In genomic region chr4:119030536-119030890, GRCh38 we compare ENCODE assay signal across 19 cellular contexts.
A peak's percentile ranks its signal among the peaks of the same experiment; 100 is the strongest.
DNase-seq lines count a peak whose midpoint lies in the region; ATAC-seq lines count a peak whose summit lies in the region.
"Had no signal": no experiment of that assay in that cellular context is flagged by ENCODE, and none has a peak within 500 bp of the region (broad histone marks: within the 10 kb centered on the region; RNA-seq: fewer than 3 reads in every experiment).

No MANE protein-coding gene starts in this region.

- no peak overlapping the region for H4K91ac ChIP-seq in neuronal stem cell (ENCODE audit: low read depth, low read length, poor library complexity)

- H3K4ac ChIP-seq in neuronal stem cell (ENCODE audit: low read length) = no peak overlapping the region

- no peak overlapping the region for H3K14ac ChIP-seq in neuronal stem cell (ENCODE audit: low read length)

- peak overlapping the region; percentile 42 for H2BK5ac ChIP-seq in neuronal stem cell (ENCODE audit: low read length)

- no peak overlapping the region for H2AK5ac ChIP-seq in neuronal stem cell (ENCODE audit: low read depth, low read length)

- no peak overlapping the region for H3K18ac ChIP-seq in neuronal stem cell (ENCODE audit: low read length)

- no peaks in the 10 kb centered on the region for H3K79me1 ChIP-seq in neuronal stem cell (ENCODE audit: low read depth, low read length)

- no peak overlapping the region for H2BK15ac ChIP-seq in neuronal stem cell (ENCODE audit: low read length)

- H3K27me3 ChIP-seq in neuronal stem cell (ENCODE audit: control insufficient read depth in 3 of 3, insufficient read depth in 3 of 3, low read depth in 1 of 3, low read length in 3 of 3) (peaks cover 0 to 10% (median 0%) of the 10 kb centered on the region in 3 experiments), stomach smooth muscle (ENCODE audit: control insufficient read depth in 1 of 2, insufficient read depth in 2 of 2, low read length in 2 of 2) (no peaks in the 10 kb centered on the region)
- H3K27me3 ChIP-seq: BLaER1 had no signal

- DNase-seq in left cardiac atrium (peak; percentile 17), left ventricle myocardium superior (no peak), neuronal stem cell (ENCODE audit: low spot score) (no peak), T-helper 9 cell (no peak)
- DNase-seq: 8988T; CD8-positive, alpha-beta memory T cell; DMS 273 treated with DMSO at 0.1 percent for 48 hours; MM.1S; NCI-H1105; NCI-H1694 treated with DMSO at 0.1 percent for 48 hours; NCI-H446 treated with DMSO at 0.1 percent for 48 hours; NCI-H774 had no signal

- peak overlapping the region; percentile 26 for H2AFZ ChIP-seq in neuronal stem cell (ENCODE audit: low read length)

- H3K4me2 ChIP-seq in neuronal stem cell (ENCODE audit: insufficient read depth, low read length, poor library complexity, severe bottlenecking) = no peak overlapping the region
- H3K4me2 ChIP-seq: BLaER1 had no signal

- H3K36me3 ChIP-seq in neuronal stem cell (replicated peaks in 1 of 2; ENCODE audit: control insufficient read depth in 2 of 2, insufficient read depth in 2 of 2, low read length in 2 of 2) (no peaks in the 10 kb centered on the region), stomach smooth muscle (ENCODE audit: control insufficient read depth in 2 of 2, insufficient read depth in 2 of 2, low read length in 2 of 2) (peaks cover 42 to 54% of the 10 kb centered on the region in 2 donors)
- H3K36me3 ChIP-seq: BLaER1, HAP-1 had no signal

- H2BK12ac ChIP-seq in neuronal stem cell (ENCODE audit: low read length) = no peak overlapping the region

- H2BK120ac ChIP-seq in neuronal stem cell (ENCODE audit: low read depth, low read length) = no peak overlapping the region

- H3K9me3 ChIP-seq in neuronal stem cell (replicated peaks in 1 of 2; ENCODE audit: control insufficient read depth in 2 of 2, insufficient read depth in 1 of 2, low read depth in 1 of 2, low read length in 2 of 2) (peaks cover 0 to 4% of the 10 kb centered on the region in 2 donors), stomach smooth muscle (ENCODE audit: control insufficient read depth in 2 of 2, low read length in 2 of 2) (no peaks in the 10 kb centered on the region)
- H3K9me3 ChIP-seq: BLaER1, HAP-1 had no signal

- H3K4me1 ChIP-seq in neuronal stem cell (ENCODE audit: control insufficient read depth in 2 of 2, insufficient read depth in 1 of 2, low read depth in 1 of 2, low read length in 2 of 2) = no peaks in the 10 kb centered on the region
- H3K4me1 ChIP-seq in stomach smooth muscle (ENCODE audit: control insufficient read depth, insufficient read depth, low read length) = peaks cover 25% of the 10 kb centered on the region
- H3K4me1 ChIP-seq: BLaER1 had no signal

- H3K4me3 ChIP-seq in neuronal stem cell (ENCODE audit: low read length in 2 of 2) (no peak overlapping the region), stomach smooth muscle (ENCODE audit: low read length in 2 of 2) (peak overlapping the region; percentile 78 to 84)
- H3K4me3 ChIP-seq: BLaER1, HAP-1 had no signal

- H3K9ac ChIP-seq in neuronal stem cell (ENCODE audit: low read depth, low read length, poor library complexity) = no peak overlapping the region
- peak overlapping the region; percentile 94 to 99 for H3K9ac ChIP-seq in stomach smooth muscle (ENCODE audit: low read length in 2 of 2)
- H3K9ac ChIP-seq: BLaER1 had no signal

- no CpG with 5 or more reads among the region's 12 CpGs for WGBS in neuronal stem cell (ENCODE audit: extremely low coverage in 2 of 2, insufficient read length in 2 of 2, insufficient replicate concordance in 1 of 2), 2 donors

- intact Hi-C loops in left cardiac atrium (cut with DNase I) (no loop called here), left ventricle myocardium superior (cut with micrococcal nuclease) (loop anchor here (10.0 kb wide), 1 partner anchor 46 kb away; no protein-coding TSS in a partner anchor)

- H3K27ac ChIP-seq in neuronal stem cell (replicated peaks; ENCODE audit: low read length) (no peak overlapping the region), stomach smooth muscle (ENCODE audit: low read length) (peak overlapping the region; percentile 92)
- H3K27ac ChIP-seq: BLaER1 had no signal

- no peak overlapping the region for H3K23ac ChIP-seq in neuronal stem cell (ENCODE audit: low read depth, low read length, poor library complexity)

- no peak overlapping the region for H4K8ac ChIP-seq in neuronal stem cell (ENCODE audit: low read depth, low read length)

- ATAC-seq in left cardiac atrium (no peak), left ventricle myocardium superior (no peak), GM18873 (IDR thresholded peaks at IDR 0.05; ENCODE audit: low FRiP score, unreplicated experiment) (no peak), GM18520 (IDR thresholded peaks at IDR 0.05; ENCODE audit: unreplicated experiment) (no peak), HG03342 (IDR thresholded peaks at IDR 0.05; ENCODE audit: unreplicated experiment) (no peak)
- ATAC-seq: Right ventricle myocardium inferior had no signal

Comparison
In these comparisons a context has a peak if more than half of its experiments do, and no peak if none do; other contexts are left out.
1. H3K4me3 ChIP-seq: peak in stomach smooth muscle (2 of 2); none in neuronal stem cell (0 of 2).